ENCODE assay signal across 1 cellular context in genomic region chr6:79833264-79833663, GRCh38.
A peak's percentile ranks its signal among the peaks of the same experiment; 100 is the strongest.
TF ChIP-seq lines count a peak whose summit lies in the region.

No MANE protein-coding gene starts in this region.

TF ChIP-seq in SK-N-SH, 30 proteins besides CTCF, POLR2A, EP300 and RAD21 (continued from another document):
- TF ChIP-seq MEF2A (IDR thresholded peaks at IDR 0.05; ENCODE audit: borderline replicate concordance, low read depth) (no peak), MAX (IDR thresholded peaks at IDR 0.05; ENCODE audit: low read depth) (no peak), RCOR1 (IDR thresholded peaks at IDR 0.05; ENCODE audit: low read length) (peak; percentile 92), YY1 (IDR thresholded peaks at IDR 0.05; ENCODE audit: low read depth) (no peak), GATA2 (CRISPR knock-in tag; IDR thresholded peaks at IDR 0.05) (peak; percentile 50; the same call in 1 of the 2 replicates), POLR2AphosphoS5 (IDR thresholded peaks at IDR 0.05; ENCODE audit: low read depth, low read length) (peak; percentile 15; the same call in 1 of the 2 replicates), RFX5 (IDR thresholded peaks at IDR 0.05; ENCODE audit: low read length) (no peak), USF1 (IDR thresholded peaks at IDR 0.05; ENCODE audit: borderline replicate concordance, low read depth) (no peak), FOXJ3 (CRISPR knock-in tag; IDR thresholded peaks at IDR 0.05) (peak; percentile 73), NFIC (IDR thresholded peaks at IDR 0.05; ENCODE audit: borderline replicate concordance) (peak; percentile 46)
- TF ChIP-seq, protein P1, sequence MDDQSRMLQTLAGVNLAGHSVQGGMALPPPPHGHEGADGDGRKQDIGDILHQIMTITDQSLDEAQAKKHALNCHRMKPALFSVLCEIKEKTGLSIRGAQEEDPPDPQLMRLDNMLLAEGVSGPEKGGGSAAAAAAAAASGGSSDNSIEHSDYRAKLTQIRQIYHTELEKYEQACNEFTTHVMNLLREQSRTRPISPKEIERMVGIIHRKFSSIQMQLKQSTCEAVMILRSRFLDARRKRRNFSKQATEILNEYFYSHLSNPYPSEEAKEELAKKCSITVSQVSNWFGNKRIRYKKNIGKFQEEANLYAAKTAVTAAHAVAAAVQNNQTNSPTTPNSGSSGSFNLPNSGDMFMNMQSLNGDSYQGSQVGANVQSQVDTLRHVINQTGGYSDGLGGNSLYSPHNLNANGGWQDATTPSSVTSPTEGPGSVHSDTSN (IDR thresholded peaks at IDR 0.05), result peak; percentile 18; the same call in 1 of the 2 replicates
